ENCODE assay signal across 8 cellular contexts in genomic region chr4:24471623-24472510, GRCh38.
DNase-seq lines count a peak whose midpoint lies in the region; ATAC-seq, FAIRE-seq and TF ChIP-seq lines count a peak whose summit lies in the region.

No MANE protein-coding gene starts in this region.

- FAIRE-seq in astrocyte (lab: Jason Lieb, UNC), result no peak

- H3K4me1 Mint-ChIP-seq in CD4-positive, alpha-beta T cell (ENCODE audit: low read depth), result peaks cover 46% of the 10 kb centered on the region
- H3K4me1 Mint-ChIP-seq in astrocyte (ENCODE audit: low read depth, unreplicated experiment), result peaks cover 1% of the 10 kb centered on the region

- peak in 1 of 10 experiments; percentile 2 for DNase-seq in CD4-positive, alpha-beta T cell
- peak; percentile 11 for DNase-seq in astrocyte (ENCODE audit: low read depth)
- DNase-seq in iPS-NIHi7 (ENCODE audit: extremely low spot score), result peak; percentile 31
- DNase-seq in stimulated activated CD4-positive, alpha-beta T cell treated with anti-CD3 and anti-CD28 coated beads, Interleukin-2, amount 100 ng/mL, for 24 hours, result peak; percentile 16 to 23
- DNase-seq in activated gamma-delta T cell treated with Interleukin-2 at 50 U/mL for 16 hours, result no peak

- H3K27ac ChIP-seq in CD4-positive, alpha-beta T cell (ENCODE audit: low read depth, low read length), result no peak overlapping the region
- no peak overlapping the region for H3K27ac ChIP-seq in astrocyte (ENCODE audit: low read depth, low read length)

- H3K27me3 ChIP-seq in CD4-positive, alpha-beta T cell (ENCODE audit: control insufficient read depth, insufficient read depth, low read length), result peaks cover 61% of the 10 kb centered on the region
- peaks cover 10% of the 10 kb centered on the region for H3K27me3 ChIP-seq in astrocyte (ENCODE audit: insufficient read depth, low read length)

- POLR2A ChIA-PET in CD4-positive, alpha-beta T cell (lab: Charles Lee), result no interaction called here

- H3K9ac ChIP-seq in astrocyte (ENCODE audit: low read length), result peak overlapping the region; percentile 56

- ATAC-seq in CD4-positive, alpha-beta T cell (ENCODE audit: poor library complexity), result no peak
- no peak for ATAC-seq in HG03520 (IDR thresholded peaks at IDR 0.05; ENCODE audit: unreplicated experiment)
- no peak for ATAC-seq in GM19452 (IDR thresholded peaks at IDR 0.05; ENCODE audit: unreplicated experiment)

- TF ChIP-seq EP300 in Ishikawa (IDR thresholded peaks at IDR 0.05; ENCODE audit: borderline replicate concordance), result no peak

- H3K4me3 Mint-ChIP-seq in CD4-positive, alpha-beta T cell, result peak overlapping the region; percentile 95
- H3K4me3 Mint-ChIP-seq in astrocyte (ENCODE audit: unreplicated experiment), result peak overlapping the region; percentile 98

- peak overlapping the region; percentile 64 for H3K27ac Mint-ChIP-seq in CD4-positive, alpha-beta T cell
- peak overlapping the region; percentile 1 for H3K27ac Mint-ChIP-seq in astrocyte (ENCODE audit: unreplicated experiment)

- H3K4me3 ChIP-seq in astrocyte (ENCODE audit: insufficient read depth, low read depth, low read length), result peak overlapping the region; percentile 70

- H2AFZ ChIP-seq in astrocyte (ENCODE audit: low read depth, low read length), result peak overlapping the region; percentile 89

- peaks cover 83% of the 10 kb centered on the region for H3K27me3 Mint-ChIP-seq in CD4-positive, alpha-beta T cell
- H3K27me3 Mint-ChIP-seq in astrocyte (ENCODE audit: low read depth, unreplicated experiment), result peaks cover 16% of the 10 kb centered on the region

- no peaks in the 10 kb centered on the region for H4K20me1 ChIP-seq in astrocyte (ENCODE audit: insufficient read depth, low read length)

- H3K9me3 Mint-ChIP-seq in CD4-positive, alpha-beta T cell, result no peaks in the 10 kb centered on the region
- H3K9me3 Mint-ChIP-seq in astrocyte (ENCODE audit: unreplicated experiment), result no peaks in the 10 kb centered on the region

- H3K36me3 Mint-ChIP-seq in CD4-positive, alpha-beta T cell (ENCODE audit: low read depth), result peaks cover 5% of the 10 kb centered on the region
- H3K36me3 Mint-ChIP-seq in astrocyte (ENCODE audit: low read depth, unreplicated experiment), result no peaks in the 10 kb centered on the region

- no peaks in the 10 kb centered on the region for H3K9me3 ChIP-seq in CD4-positive, alpha-beta T cell (ENCODE audit: control insufficient read depth, low read length)
- no peaks in the 10 kb centered on the region for H3K9me3 ChIP-seq in astrocyte (ENCODE audit: insufficient read depth, low read depth, low read length)

- peak overlapping the region; percentile 99 for H3K4me2 ChIP-seq in astrocyte (ENCODE audit: low read length)

- no peak for TF ChIP-seq CTCF in CD4-positive, alpha-beta T cell (IDR thresholded peaks at IDR 0.05)
- TF ChIP-seq CTCF in astrocyte (IDR thresholded peaks at IDR 0.05; ENCODE audit: insufficient read depth, low read depth, low read length), result no peak

- CTCF ChIA-PET in CD4-positive, alpha-beta T cell (lab: Charles Lee), result no interaction called here

- intact Hi-C loops in CD4-positive, alpha-beta T cell (cut with DNase I, micrococcal nuclease), result no loop called here

- no peak for TF ChIP-seq RAD21 in Ishikawa (IDR thresholded peaks at IDR 0.05; ENCODE audit: low read depth)

- peaks cover 19% of the 10 kb centered on the region for H3K4me1 ChIP-seq in astrocyte (ENCODE audit: insufficient read depth, low read length)

- H3K79me2 ChIP-seq in astrocyte (ENCODE audit: insufficient read depth, low read length), result no peaks in the 10 kb centered on the region

- H3K36me3 ChIP-seq in astrocyte (ENCODE audit: insufficient read depth, low read length), result no peaks in the 10 kb centered on the region

TF ChIP-seq in Ishikawa, 13 proteins besides CTCF, POLR2A, EP300 and RAD21:
- TF ChIP-seq ZBTB7A (IDR thresholded peaks at IDR 0.05; ENCODE audit: low read depth) (peak; percentile 82), MAX (IDR thresholded peaks at IDR 0.05) (0 out of 2 replicates have a peak, but pooled peaks have one; percentile 12), NFIC (IDR thresholded peaks at IDR 0.05) (no peak), CREB1 (IDR thresholded peaks at IDR 0.05; ENCODE audit: low read depth) (no peak)
